Comparison of ENCODE assay signal across 8 cellular contexts in genomic region chr9:137534256-137535119, GRCh38. TPM values are rescaled to one million over a fixed set of nuclear protein-coding genes. Genes with fewer than 3 reads are reported as not detected.
DNase-seq lines count a peak whose midpoint lies in the region; ATAC-seq and TF ChIP-seq lines count a peak whose summit lies in the region.

No MANE protein-coding gene starts in this region.

- no peaks in the 10 kb centered on the region for H3K27me3 ChIP-seq in skeletal muscle tissue (ENCODE audit: control insufficient read depth in 3 of 3, insufficient read depth in 3 of 3, low read length in 3 of 3)

- H3K4me3 Mint-ChIP-seq in activated naive CD8-positive, alpha-beta T cell treated with anti-CD3 and anti-CD28 coated beads, Interleukin-2, amount 10 ng/mL, durations not matched to agents 7 days and 5 days, result peak overlapping the region; percentile 23

- DNase-seq in DMS 273 (lab: John Stamatoyannopoulos, UW; ENCODE audit: unreplicated experiment), result peak; percentile 83
- DNase-seq in HEK293T (ENCODE audit: extremely low spot score), result peak; percentile 69
- DNase-seq in NCI-H774 (lab: John Stamatoyannopoulos, UW), result peak; percentile 88
- DNase-seq in activated naive CD8-positive, alpha-beta T cell treated with anti-CD3 and anti-CD28 coated beads, Interleukin-2, amount 10 ng/mL, durations not matched to agents 7 days and 5 days, result no peak
- no peak for DNase-seq in left ventricle myocardium superior

- peaks cover 6 to 11% (median 10%) of the 10 kb centered on the region in 3 donors for H3K4me1 ChIP-seq in skeletal muscle tissue (ENCODE audit: control insufficient read depth in 3 of 3, insufficient read depth in 3 of 3, low read length in 3 of 3)

- peaks cover 0 to 12% (median 10%) of the 10 kb centered on the region in 3 donors for H3K36me3 ChIP-seq in skeletal muscle tissue (ENCODE audit: control insufficient read depth in 3 of 3, insufficient read depth in 3 of 3, low read length in 3 of 3)

- no peaks in the 10 kb centered on the region for H3K9me3 ChIP-seq in skeletal muscle tissue (ENCODE audit: control insufficient read depth in 3 of 3, low read length in 3 of 3)

- no peak overlapping the region for H3K27ac ChIP-seq in skeletal muscle tissue (ENCODE audit: low read depth, low read length)

- H3K36me3 Mint-ChIP-seq in activated naive CD8-positive, alpha-beta T cell treated with anti-CD3 and anti-CD28 coated beads, Interleukin-2, amount 10 ng/mL, durations not matched to agents 7 days and 5 days, result peaks cover 14% of the 10 kb centered on the region

- intact Hi-C loops in left ventricle myocardium superior (cut with micrococcal nuclease), result no loop called here

- H3K9me3 Mint-ChIP-seq in activated naive CD8-positive, alpha-beta T cell treated with anti-CD3 and anti-CD28 coated beads, Interleukin-2, amount 10 ng/mL, durations not matched to agents 7 days and 5 days, result peaks cover 10% of the 10 kb centered on the region

- H3K4me1 Mint-ChIP-seq in activated naive CD8-positive, alpha-beta T cell treated with anti-CD3 and anti-CD28 coated beads, Interleukin-2, amount 10 ng/mL, durations not matched to agents 7 days and 5 days, result peaks cover 33% of the 10 kb centered on the region

- CTCF ChIA-PET in HEK293T (lab: Yijun Ruan, JAX), result interaction anchor here (0.5 to 1.4 kb wide), 6 partner anchors 9 to 248 kb away, joined by 3 to 5 read pairs (median 3); no protein-coding TSS in a partner anchor

- peak overlapping the region; percentile 86 for H3K27ac Mint-ChIP-seq in activated naive CD8-positive, alpha-beta T cell treated with anti-CD3 and anti-CD28 coated beads, Interleukin-2, amount 10 ng/mL, durations not matched to agents 7 days and 5 days

- peak; percentile 16 for ATAC-seq in activated naive CD8-positive, alpha-beta T cell treated with anti-CD3 and anti-CD28 coated beads, Interleukin-2, amount 10 ng/mL, durations not matched to agents 7 days and 5 days (ENCODE audit: low read depth)
- peak; percentile 70 for ATAC-seq in left ventricle myocardium superior
- ATAC-seq in GM19328 (IDR thresholded peaks at IDR 0.05; ENCODE audit: unreplicated experiment), result no peak
- no peak for ATAC-seq in GM19455 (IDR thresholded peaks at IDR 0.05; ENCODE audit: unreplicated experiment)

- peak overlapping the region in 2 of 3 donors; percentile 40 to 51 for H3K9ac ChIP-seq in skeletal muscle tissue (ENCODE audit: low read depth in 1 of 3, low read length in 3 of 3)

- H3K27me3 Mint-ChIP-seq in activated naive CD8-positive, alpha-beta T cell treated with anti-CD3 and anti-CD28 coated beads, Interleukin-2, amount 10 ng/mL, durations not matched to agents 7 days and 5 days, result no peaks in the 10 kb centered on the region

- H3K4me3 ChIP-seq in skeletal muscle tissue (ENCODE audit: low read length in 3 of 3), result no peak overlapping the region

- POLR2A ChIA-PET in HEK293T (lab: Yijun Ruan, JAX), result interaction anchor here (1.0 to 1.3 kb wide), 2 partner anchors 16 to 18 kb away, joined by 5 to 6 read pairs; partner anchors contain the start of genes MRPL41 and PNPLA7
- POLR2A ChIA-PET in activated naive CD8-positive, alpha-beta T cell treated with anti-CD3 and anti-CD28 coated beads, Interleukin-2, amount 10 ng/mL, durations not matched to agents 7 days and 5 days (lab: Charles Lee), result interaction anchor here (1.1 to 1.3 kb wide), 2 partner anchors 18 to 71 kb away, joined by 4 to 5 read pairs; partner anchors contain the start of gene ARRDC1

TF ChIP-seq in HEK293T, 16 proteins besides CTCF, POLR2A, EP300 and RAD21:
- TF ChIP-seq TARDBP (IDR thresholded peaks at IDR 0.05) (no peak), SUZ12 (IDR thresholded peaks at IDR 0.05) (no peak), CTBP1 (IDR thresholded peaks at IDR 0.05; ENCODE audit: borderline replicate concordance) (no peak), ZNF384 (IDR thresholded peaks at IDR 0.05) (0 out of 2 replicates have a peak, but pooled peaks have one; percentile 49), BHLHE40 (IDR thresholded peaks at IDR 0.05; ENCODE audit: borderline replicate concordance) (no peak), SP1 (IDR thresholded peaks at IDR 0.05) (no peak), HDGF (IDR thresholded peaks at IDR 0.05; ENCODE audit: borderline replicate concordance) (no peak), L3MBTL2 (conservative IDR thresholded peaks at IDR 0.05) (peak; percentile 80), FOXM1 (IDR thresholded peaks at IDR 0.05; ENCODE audit: borderline replicate concordance) (no peak), ARNT (IDR thresholded peaks at IDR 0.05) (no peak), NFRKB (IDR thresholded peaks at IDR 0.05) (no peak), FOXA1 (IDR thresholded peaks at IDR 0.05) (no peak), ELF4 (IDR thresholded peaks at IDR 0.05) (no peak), FOXK2 (IDR thresholded peaks at IDR 0.05) (no peak), LEF1 (IDR thresholded peaks at IDR 0.05; ENCODE audit: borderline replicate concordance) (no peak)
- TF ChIP-seq, protein P1, sequence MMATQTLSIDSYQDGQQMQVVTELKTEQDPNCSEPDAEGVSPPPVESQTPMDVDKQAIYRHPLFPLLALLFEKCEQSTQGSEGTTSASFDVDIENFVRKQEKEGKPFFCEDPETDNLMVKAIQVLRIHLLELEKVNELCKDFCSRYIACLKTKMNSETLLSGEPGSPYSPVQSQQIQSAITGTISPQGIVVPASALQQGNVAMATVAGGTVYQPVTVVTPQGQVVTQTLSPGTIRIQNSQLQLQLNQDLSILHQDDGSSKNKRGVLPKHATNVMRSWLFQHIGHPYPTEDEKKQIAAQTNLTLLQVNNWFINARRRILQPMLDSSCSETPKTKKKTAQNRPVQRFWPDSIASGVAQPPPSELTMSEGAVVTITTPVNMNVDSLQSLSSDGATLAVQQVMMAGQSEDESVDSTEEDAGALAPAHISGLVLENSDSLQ (IDR thresholded peaks at IDR 0.05), result peak; percentile 36; the same call in 1 of the 2 replicates

RNA-seq across cellular contexts. Expression of gene PNPLA7, which starts 15.7 kb away (rescaled TPM):
- total RNA-seq in activated naive CD8-positive, alpha-beta T cell treated with anti-CD3 and anti-CD28 coated beads, Interleukin-2, amount 10 ng/mL, durations not matched to agents 7 days and 5 days, result 1 to 10 TPM; 5.6 to 7.0 TPM
- 10.7 TPM for total RNA-seq in left ventricle myocardium superior
- total RNA-seq in skeletal muscle tissue, result 1.0 TPM

RNA-seq across cellular contexts. Expression of gene MRPL41, which starts 17.2 kb away (rescaled TPM):
- total RNA-seq in activated naive CD8-positive, alpha-beta T cell treated with anti-CD3 and anti-CD28 coated beads, Interleukin-2, amount 10 ng/mL, durations not matched to agents 7 days and 5 days, result 10 to 100 TPM; 58.8 to 64.4 TPM
- 228 TPM for total RNA-seq in left ventricle myocardium superior
- 32.9 TPM for total RNA-seq in skeletal muscle tissue

RNA-seq across cellular contexts. Expression of gene DPH7, which starts 44.2 kb away (rescaled TPM):
- 10 to 100 TPM; 49.1 to 49.2 TPM for total RNA-seq in activated naive CD8-positive, alpha-beta T cell treated with anti-CD3 and anti-CD28 coated beads, Interleukin-2, amount 10 ng/mL, durations not matched to agents 7 days and 5 days
- total RNA-seq in left ventricle myocardium superior, result 21.8 TPM
- total RNA-seq in skeletal muscle tissue, result 13.0 TPM

RNA-seq across cellular contexts. Expression of gene ZMYND19, which starts 55.8 kb away (rescaled TPM):
- total RNA-seq in activated naive CD8-positive, alpha-beta T cell treated with anti-CD3 and anti-CD28 coated beads, Interleukin-2, amount 10 ng/mL, durations not matched to agents 7 days and 5 days, result 10 to 100 TPM; 31.3 to 33.0 TPM
- total RNA-seq in left ventricle myocardium superior (11.6 TPM), skeletal muscle tissue (13.0 TPM)

Comparison
In these comparisons a context has a peak if more than half of its experiments do, and no peak if none do; other contexts are left out.
1. DNase-seq: peak in DMS 273 (single experiment), HEK293T (single experiment) and NCI-H774 (single experiment); none in activated naive CD8-positive, alpha-beta T cell treated with anti-CD3 and anti-CD28 coated beads, Interleukin-2, amount 10 ng/mL, durations not matched to agents 7 days and 5 days (single experiment) and left ventricle myocardium superior (single experiment).
2. ATAC-seq: peak in activated naive CD8-positive, alpha-beta T cell treated with anti-CD3 and anti-CD28 coated beads, Interleukin-2, amount 10 ng/mL, durations not matched to agents 7 days and 5 days (single experiment) and left ventricle myocardium superior (single experiment); none in GM19328 (single experiment) and GM19455 (single experiment).